12 cellular contexts compared by ENCODE assay signal in genomic region chr3:181713300-181713647, GRCh38. TPM values are rescaled to one million over a fixed set of nuclear protein-coding genes. Genes with fewer than 3 reads are reported as not detected.
A peak's percentile ranks its signal among the peaks of the same experiment; 100 is the strongest.
DNase-seq lines count a peak whose midpoint lies in the region; ATAC-seq, FAIRE-seq and TF ChIP-seq lines count a peak whose summit lies in the region.
"Had no signal": no experiment of that assay in that cellular context is flagged by ENCODE, and none has a peak within 500 bp of the region (broad histone marks: within the 10 kb centered on the region; RNA-seq: fewer than 3 reads in every experiment).

No MANE protein-coding gene starts in this region.

- DNase-seq in MM.1S: peak; percentile 36
- no peak for DNase-seq in choroid plexus epithelial cell (ENCODE audit: low read depth)
- DNase-seq in nephron progenitor cell: no peak
- DNase-seq in GM20000 (ENCODE audit: low spot score): no peak
- DNase-seq in AML-193 (lab: John Stamatoyannopoulos, UW): no peak
- DNase-seq in GM12892 (ENCODE audit: insufficient read length): no peak
- DNase-seq: DMS79, IMR-90, small intestine had no signal

- no peaks in the 10 kb centered on the region for H4K20me1 ChIP-seq in MM.1S (ENCODE audit: insufficient read depth, low read length)

- H3K9me3 Mint-ChIP-seq in nephron progenitor cell: no peaks in the 10 kb centered on the region

- TF ChIP-seq POLR2A in GM12892 (IDR thresholded peaks at IDR 0.05; ENCODE audit: low read depth, low read length): no peak
- TF ChIP-seq POLR2A in GM18505 (IDR thresholded peaks at IDR 0.05; ENCODE audit: borderline replicate concordance, extremely low read depth, insufficient read depth, insufficient read length): no peak

- H2AFZ ChIP-seq in MM.1S (ENCODE audit: low read length): peak overlapping the region; percentile 80

- TF ChIP-seq CTCF in MM.1S (IDR thresholded peaks at IDR 0.05; ENCODE audit: low read length) (no peak), choroid plexus epithelial cell (conservative IDR thresholded peaks at IDR 0.05; ENCODE audit: low read depth, low read length) (no peak), nephron progenitor cell (IDR thresholded peaks at IDR 0.05) (no peak), GM20000 (IDR thresholded peaks at IDR 0.05; ENCODE audit: extremely low read depth, missing control alignments) (no peak)

- H3K36me3 ChIP-seq in ES-I3 (ENCODE audit: insufficient read depth, low read length) (peaks cover 3% of the 10 kb centered on the region; the same call in 1 of the 2 replicates), MM.1S (replicated peaks; ENCODE audit: insufficient read depth, low read length) (no peaks in the 10 kb centered on the region)

- peaks cover 48% of the 10 kb centered on the region for H3K4me1 Mint-ChIP-seq in nephron progenitor cell

- peaks cover 67% of the 10 kb centered on the region for H3K27me3 Mint-ChIP-seq in nephron progenitor cell (ENCODE audit: low read depth, poor library complexity)

- peak overlapping the region; percentile 45 for H3K27ac Mint-ChIP-seq in nephron progenitor cell

- H3F3A ChIP-seq in MM.1S (ENCODE audit: insufficient read depth, low read length): peaks cover 27% of the 10 kb centered on the region

- H3K79me2 ChIP-seq in MM.1S (ENCODE audit: low read length): peaks cover 31% of the 10 kb centered on the region

- H3K9me2 ChIP-seq in MM.1S (replicated peaks; ENCODE audit: insufficient read depth, low read length): no peaks in the 10 kb centered on the region

- no peak overlapping the region for H3K4me3 Mint-ChIP-seq in nephron progenitor cell

- H3K27me3 ChIP-seq in MM.1S (replicated peaks; ENCODE audit: insufficient read depth, low read length): no peaks in the 10 kb centered on the region

- H3K9ac ChIP-seq in ES-I3 (ENCODE audit: low read depth, low read length) (peak overlapping the region; percentile 85), MM.1S (ENCODE audit: low read length) (peak overlapping the region; percentile 74)

- no peak for FAIRE-seq in GM12892 (lab: Jason Lieb, UNC)
- FAIRE-seq: GM18507, small intestine had no signal

- H3K9me3 ChIP-seq in ES-I3 (ENCODE audit: control insufficient read depth, insufficient read depth, low read length) (no peaks in the 10 kb centered on the region), MM.1S (replicated peaks; ENCODE audit: insufficient read depth, low read length) (no peaks in the 10 kb centered on the region)

- H3K4me1 ChIP-seq in ES-I3 (ENCODE audit: insufficient read depth, low read length): peaks cover 14% of the 10 kb centered on the region
- H3K4me1 ChIP-seq in MM.1S (ENCODE audit: low read length): peaks cover 7% of the 10 kb centered on the region

- peak overlapping the region; percentile 64; the same call in 1 of the 2 replicates for H3K27ac ChIP-seq in MM.1S (ENCODE audit: low read length)

- peak overlapping the region; percentile 89 for H3K4me3 ChIP-seq in MM.1S (ENCODE audit: low read length)
- H3K4me3 ChIP-seq in choroid plexus epithelial cell (ENCODE audit: low read depth, low read length): peak overlapping the region; percentile 11

- ATAC-seq in GM18505 (IDR thresholded peaks at IDR 0.05; ENCODE audit: unreplicated experiment): no peak

- H3K36me3 Mint-ChIP-seq in nephron progenitor cell (ENCODE audit: low read depth): no peaks in the 10 kb centered on the region

- H3K4me2 ChIP-seq in MM.1S (ENCODE audit: low read depth, low read length): peak overlapping the region; percentile 75

RNA-seq across cellular contexts. Expression of gene SOX2, which starts 1.5 kb away (rescaled TPM):
- not detected for polyA plus RNA-seq in GM12892 (2012; ENCODE audit: missing spikeins)
- polyA plus RNA-seq: IMR-90 had no signal
